In genomic region chr19:49690073-49690655, GRCh38 we compare ENCODE assay signal across 9 cellular contexts. TPM values are rescaled to one million over a fixed set of nuclear protein-coding genes. Genes with fewer than 3 reads are reported as not detected.
DNase-seq lines count a peak whose midpoint lies in the region; ATAC-seq, FAIRE-seq and TF ChIP-seq lines count a peak whose summit lies in the region.
"Had no signal": no experiment of that assay in that cellular context is flagged by ENCODE, and none has a peak within 500 bp of the region (broad histone marks: within the 10 kb centered on the region; RNA-seq: fewer than 3 reads in every experiment).

No MANE protein-coding gene starts in this region.

- H3K27me3 ChIP-seq in HepG2 (ENCODE audit: control insufficient read depth in 1 of 2, insufficient read depth in 2 of 2, low read length in 2 of 2) = no peaks in the 10 kb centered on the region
- no peaks in the 10 kb centered on the region for H3K27me3 ChIP-seq in small intestine (ENCODE audit: control insufficient read depth in 2 of 2, insufficient read depth in 2 of 2, low read length in 2 of 2)

- H3K36me3 ChIP-seq in HepG2 (replicated peaks in 1 of 2; ENCODE audit: control insufficient read depth in 1 of 2, insufficient read depth in 2 of 2, low read length in 2 of 2) = peaks cover 10 to 25% of the 10 kb centered on the region in 2 experiments
- H3K36me3 ChIP-seq in small intestine (ENCODE audit: control insufficient read depth in 2 of 2, insufficient read depth in 2 of 2, low read length in 2 of 2) = peaks cover 6 to 8% of the 10 kb centered on the region in 2 donors

- no peak overlapping the region for H2AFZ ChIP-seq in HepG2 (ENCODE audit: low read length)

- no peaks in the 10 kb centered on the region for H3K9me3 Mint-ChIP-seq in MCF 10A (ENCODE audit: unreplicated experiment)

- BruUV-seq in MCF 10A (replicated peaks; lab: Mats Ljungman, UMichigan) (no TSS peak), HepG2 (replicated peaks; lab: Mats Ljungman, UMichigan) (no TSS peak)

- no peak overlapping the region for H3K27ac Mint-ChIP-seq in MCF 10A (ENCODE audit: low read depth, unreplicated experiment)

- TF ChIP-seq POLR2A in HepG2 (IDR thresholded peaks at IDR 0.05; ENCODE audit: insufficient read depth in 1 of 2, low read depth in 2 of 2, low read length in 2 of 2) = no peak

- in situ Hi-C loops in HepG2 (cut with HindIII; ENCODE audit: extremely low pct_ligation_motif_present, low pct_unique_long_range_greater_than_20kb) = no loop called here

- 0 out of 2 replicates have a peak, but pooled peaks cover 2% of the 10 kb centered on the region for H4K20me1 ChIP-seq in HepG2 (ENCODE audit: insufficient read depth, low read length)

- peaks cover 14% of the 10 kb centered on the region for H3K4me1 Mint-ChIP-seq in MCF 10A (ENCODE audit: insufficient read depth, unreplicated experiment)

- no peaks in the 10 kb centered on the region for H3K79me2 ChIP-seq in HepG2 (ENCODE audit: insufficient read depth, low read length)

- H3K4me3 ChIP-seq in HepG2 (replicated peaks in 1 of 3; ENCODE audit: insufficient read depth in 1 of 3, low read depth in 2 of 3, low read length in 3 of 3) (no peak overlapping the region), small intestine (ENCODE audit: low read depth in 1 of 2, low read length in 2 of 2) (peak overlapping the region in 1 of 2 donors; percentile 34)

- H3K9me3 ChIP-seq in HepG2 (ENCODE audit: low read length) (no peaks in the 10 kb centered on the region), small intestine (ENCODE audit: control insufficient read depth, low read depth) (no peaks in the 10 kb centered on the region)

- H3K4me3 Mint-ChIP-seq in MCF 10A (ENCODE audit: unreplicated experiment) = peak overlapping the region; percentile 56

- POLR2A ChIA-PET in MCF 10A (lab: Yijun Ruan, JAX) (interaction anchor here (0.6 to 0.7 kb wide), 2 partner anchors 12 to 77 kb away, joined by 3 to 4 read pairs; no protein-coding TSS in a partner anchor), HepG2 (lab: Yijun Ruan, JAX) (no interaction called here)

- TF ChIP-seq EP300 in HepG2 (IDR thresholded peaks at IDR 0.05; ENCODE audit: low read depth in 2 of 2, low read length in 2 of 2) (no peak), HepG2 (CRISPR knock-in tag; IDR thresholded peaks at IDR 0.05; ENCODE audit: borderline replicate concordance) (no peak)

- TF ChIP-seq RAD21 in HepG2 (CRISPR knock-in tag; IDR thresholded peaks at IDR 0.05) = no peak

- H3K27me3 Mint-ChIP-seq in MCF 10A (ENCODE audit: insufficient read depth, unreplicated experiment) = no peaks in the 10 kb centered on the region

- TF ChIP-seq CTCF in MCF 10A (IDR thresholded peaks at IDR 0.05; ENCODE audit: unreplicated experiment) (no peak), HepG2 (CRISPR knock-in tag; IDR thresholded peaks at IDR 0.05) (no peak)

- no peak overlapping the region for H3K27ac ChIP-seq in HepG2 (ENCODE audit: extremely low read length, insufficient read depth, low read length)
- H3K27ac ChIP-seq in temporal lobe (ENCODE audit: low read depth, low read length) = peak overlapping the region; percentile 79
- peak overlapping the region in 1 of 2 donors; percentile 27 for H3K27ac ChIP-seq in small intestine (ENCODE audit: low read depth in 1 of 2, low read length in 1 of 2)

- intact Hi-C loops in MCF 10A (cut with micrococcal nuclease) (no loop called here), HepG2 (cut with micrococcal nuclease; ENCODE audit: unreplicated experiment) (no loop called here)

- WGBS in HepG2 (ENCODE audit: low lambda C conversion rate) = 96% methylated on average over 26 of the region's 39 CpGs
- 16 to 26% (median 18%) methylated on average over 32 to 39 of the region's 39 CpGs for WGBS in small intestine, 3 donors

- FAIRE-seq in HepG2 (lab: Jason Lieb, UNC) (no peak), small intestine (lab: Jason Lieb, UNC) (no peak)

- no peaks in the 10 kb centered on the region for H3K4me1 ChIP-seq in HepG2 (ENCODE audit: insufficient read depth, low read length)
- H3K4me1 ChIP-seq in small intestine (ENCODE audit: control insufficient read depth in 2 of 2, insufficient read depth in 1 of 2, low read depth in 1 of 2, low read length in 1 of 2) = peaks cover 0 to 5% of the 10 kb centered on the region in 2 donors

- CTCF ChIA-PET in MCF 10A (lab: Yijun Ruan, JAX) = no interaction called here
- CTCF ChIA-PET in HepG2 (lab: Yijun Ruan, JAX; ENCODE audit: low intra/inter-chr PET ratio, low total read pairs) = no interaction called here

- H3K9ac ChIP-seq in HepG2 (ENCODE audit: insufficient read depth, low read depth, low read length) = no peak overlapping the region

- peak in 2 of 3 experiments; percentile 59 to 74 for DNase-seq in NCI-H1417 (lab: John Stamatoyannopoulos, UW)
- no peak for DNase-seq in NCI-H1417 treated with DMSO at 0.1 percent for 48 hours (lab: John Stamatoyannopoulos, UW)
- DNase-seq in MCF 10A (ENCODE audit: unreplicated experiment) = no peak
- no peak for DNase-seq in HepG2 (ENCODE audit: low spot score)
- DNase-seq in small intestine = no peak
- DNase-seq: AML-193 had no signal

- peaks cover 38% of the 10 kb centered on the region for H3K36me3 Mint-ChIP-seq in MCF 10A (ENCODE audit: insufficient read depth, unreplicated experiment)

- ATAC-seq in HepG2 (no peak), HG03520 (IDR thresholded peaks at IDR 0.05; ENCODE audit: unreplicated experiment) (no peak), HG03432 (IDR thresholded peaks at IDR 0.05; ENCODE audit: unreplicated experiment) (no peak)

- H3K4me2 ChIP-seq in HepG2 (ENCODE audit: low read depth, low read length) = no peak overlapping the region

RNA-seq across cellular contexts. Expression of gene CPT1C, which starts 0.8 kb away (rescaled TPM):
- total RNA-seq in MCF 10A (2022) (not detected in 2 replicates), HepG2 (2016; rRNA removed; fragmentation: Illumina TruSeq; extraction: Trizol) (not detected in 2 replicates), temporal lobe (40.6 TPM)
- total RNA-seq in HepG2 (2016; cell fraction: cytosol; rRNA removed; fragmentation: Illumina TruSeq; extraction: Trizol; ENCODE audit: low read depth) = not detected in 2 replicates
- not detected in 2 replicates for total RNA-seq in HepG2 (2016; cell fraction: insoluble cytoplasmic fraction; rRNA removed; fragmentation: Illumina TruSeq; extraction: Trizol)
- not detected in 2 replicates for total RNA-seq in HepG2 (2016; cell fraction: membrane; rRNA removed; fragmentation: Illumina TruSeq; extraction: Trizol)
- not detected in 2 replicates for total RNA-seq in HepG2 (2016; cell fraction: nucleus; rRNA removed; fragmentation: Illumina TruSeq; extraction: Trizol)
- polyA plus RNA-seq in HepG2 (2011; rRNA removed) (0.07 and 0.18 TPM in 2 replicates), small intestine (1 to 10 TPM in 1 of 3 donors, not detected in 2; 4.5 TPM)
- polyA plus RNA-seq in HepG2 (2011; cell fraction: cytosol; rRNA removed) = 0.23 and 0.29 TPM in 2 replicates
- polyA plus RNA-seq in HepG2 (2011; cell fraction: nucleus; rRNA removed) = 0.37 and 0.47 TPM in 2 replicates
- 0.15 and 0.39 TPM in 2 replicates for polyA plus RNA-seq in HepG2 (2012)
- 0.17 TPM in 1 of 2 replicates, not detected in the other for polyA plus RNA-seq in HepG2 (2016; cell fraction: cytosol; fragmentation: Illumina TruSeq; extraction: Trizol; ENCODE audit: low read depth)
- not detected in 2 replicates for polyA plus RNA-seq in HepG2 (2016; cell fraction: insoluble cytoplasmic fraction; fragmentation: Illumina TruSeq; extraction: Trizol; ENCODE audit: low read depth)
- not detected in 2 replicates for polyA plus RNA-seq in HepG2 (2016; cell fraction: membrane; fragmentation: Illumina TruSeq; extraction: Trizol; ENCODE audit: low read depth)
- not detected in 2 replicates for polyA plus RNA-seq in HepG2 (2016; cell fraction: nucleus; fragmentation: Illumina TruSeq; extraction: Trizol; ENCODE audit: insufficient read depth, low read depth)
- 2.0 TPM in 1 of 2 replicates, not detected in the other for polyA minus RNA-seq in HepG2 (2011; rRNA and poly(A)+ RNA removed; ENCODE audit: low replicate concordance)
- not detected in 2 replicates for polyA minus RNA-seq in HepG2 (2011; cell fraction: cytosol; rRNA and poly(A)+ RNA removed)
- not detected in 2 replicates for polyA minus RNA-seq in HepG2 (2011; cell fraction: nucleus; rRNA and poly(A)+ RNA removed)

RNA-seq across cellular contexts. Expression of gene ADM5, which starts 0.8 kb away (rescaled TPM):
- 1.8 and 2.9 TPM in 2 replicates for total RNA-seq in MCF 10A (2022)
- 1.1 and 2.7 TPM in 2 replicates for total RNA-seq in HepG2 (2016; rRNA removed; fragmentation: Illumina TruSeq; extraction: Trizol)
- 0.40 and 0.71 TPM in 2 replicates for total RNA-seq in HepG2 (2016; cell fraction: cytosol; rRNA removed; fragmentation: Illumina TruSeq; extraction: Trizol; ENCODE audit: low read depth)
- 0.88 and 3.2 TPM in 2 replicates for total RNA-seq in HepG2 (2016; cell fraction: insoluble cytoplasmic fraction; rRNA removed; fragmentation: Illumina TruSeq; extraction: Trizol)
- 0.40 and 0.41 TPM in 2 replicates for total RNA-seq in HepG2 (2016; cell fraction: membrane; rRNA removed; fragmentation: Illumina TruSeq; extraction: Trizol)
- total RNA-seq in HepG2 (2016; cell fraction: nucleus; rRNA removed; fragmentation: Illumina TruSeq; extraction: Trizol) = 2.7 and 4.3 TPM in 2 replicates
- polyA plus RNA-seq in HepG2 (2011; rRNA removed) = 4.1 and 4.7 TPM in 2 replicates
- 0.71 and 1.3 TPM in 2 replicates for polyA plus RNA-seq in HepG2 (2011; cell fraction: cytosol; rRNA removed)
- polyA plus RNA-seq in HepG2 (2011; cell fraction: nucleus; rRNA removed) = 60.3 and 95.3 TPM in 2 replicates
- 1.6 and 2.8 TPM in 2 replicates for polyA plus RNA-seq in HepG2 (2012)
- polyA plus RNA-seq in HepG2 (2016; cell fraction: cytosol; fragmentation: Illumina TruSeq; extraction: Trizol; ENCODE audit: low read depth) = 0.72 and 0.75 TPM in 2 replicates
- polyA plus RNA-seq in HepG2 (2016; cell fraction: insoluble cytoplasmic fraction; fragmentation: Illumina TruSeq; extraction: Trizol; ENCODE audit: low read depth) = 0.62 and 0.95 TPM in 2 replicates
- 0.78 and 1.1 TPM in 2 replicates for polyA plus RNA-seq in HepG2 (2016; cell fraction: membrane; fragmentation: Illumina TruSeq; extraction: Trizol; ENCODE audit: low read depth)
- polyA plus RNA-seq in HepG2 (2016; cell fraction: nucleus; fragmentation: Illumina TruSeq; extraction: Trizol; ENCODE audit: insufficient read depth, low read depth) = 13.9 and 14.8 TPM in 2 replicates
- polyA minus RNA-seq in HepG2 (2011; rRNA and poly(A)+ RNA removed; ENCODE audit: low replicate concordance) = 3.2 and 4.3 TPM in 2 replicates
- polyA minus RNA-seq in HepG2 (2011; cell fraction: cytosol; rRNA and poly(A)+ RNA removed) = not detected in 2 replicates
- polyA minus RNA-seq in HepG2 (2011; cell fraction: nucleus; rRNA and poly(A)+ RNA removed) = 6.6 and 10.9 TPM in 2 replicates
- total RNA-seq in temporal lobe = 0.49 TPM
- 1 to 10 TPM in 1 of 3 donors, under 1 TPM in 1, not detected in 1; 0.27 to 2.7 TPM for polyA plus RNA-seq in small intestine

RNA-seq across cellular contexts. Expression of gene PRMT1, which starts 13.1 kb away (rescaled TPM):
- 236 and 304 TPM in 2 replicates for total RNA-seq in MCF 10A (2022)
- 324 and 372 TPM in 2 replicates for total RNA-seq in HepG2 (2016; rRNA removed; fragmentation: Illumina TruSeq; extraction: Trizol)
- 103 and 108 TPM in 2 replicates for total RNA-seq in HepG2 (2016; cell fraction: cytosol; rRNA removed; fragmentation: Illumina TruSeq; extraction: Trizol; ENCODE audit: low read depth)
- 334 and 405 TPM in 2 replicates for total RNA-seq in HepG2 (2016; cell fraction: insoluble cytoplasmic fraction; rRNA removed; fragmentation: Illumina TruSeq; extraction: Trizol)
- 115 and 120 TPM in 2 replicates for total RNA-seq in HepG2 (2016; cell fraction: membrane; rRNA removed; fragmentation: Illumina TruSeq; extraction: Trizol)
- total RNA-seq in HepG2 (2016; cell fraction: nucleus; rRNA removed; fragmentation: Illumina TruSeq; extraction: Trizol) = 123 and 139 TPM in 2 replicates
- polyA plus RNA-seq in HepG2 (2011; rRNA removed) = 374 and 400 TPM in 2 replicates
- 396 and 593 TPM in 2 replicates for polyA plus RNA-seq in HepG2 (2011; cell fraction: cytosol; rRNA removed)
- 354 and 430 TPM in 2 replicates for polyA plus RNA-seq in HepG2 (2011; cell fraction: nucleus; rRNA removed)
- polyA plus RNA-seq in HepG2 (2012) = 181 and 214 TPM in 2 replicates
- 80.1 and 82.6 TPM in 2 replicates for polyA plus RNA-seq in HepG2 (2016; cell fraction: cytosol; fragmentation: Illumina TruSeq; extraction: Trizol; ENCODE audit: low read depth)
- polyA plus RNA-seq in HepG2 (2016; cell fraction: insoluble cytoplasmic fraction; fragmentation: Illumina TruSeq; extraction: Trizol; ENCODE audit: low read depth) = 379 and 381 TPM in 2 replicates
- polyA plus RNA-seq in HepG2 (2016; cell fraction: membrane; fragmentation: Illumina TruSeq; extraction: Trizol; ENCODE audit: low read depth) = 86.8 and 91.7 TPM in 2 replicates
- 224 and 236 TPM in 2 replicates for polyA plus RNA-seq in HepG2 (2016; cell fraction: nucleus; fragmentation: Illumina TruSeq; extraction: Trizol; ENCODE audit: insufficient read depth, low read depth)
- 504 and 617 TPM in 2 replicates for polyA minus RNA-seq in HepG2 (2011; rRNA and poly(A)+ RNA removed; ENCODE audit: low replicate concordance)
- 158 and 170 TPM in 2 replicates for polyA minus RNA-seq in HepG2 (2011; cell fraction: cytosol; rRNA and poly(A)+ RNA removed)
- 133 and 141 TPM in 2 replicates for polyA minus RNA-seq in HepG2 (2011; cell fraction: nucleus; rRNA and poly(A)+ RNA removed)
- 160 TPM for total RNA-seq in temporal lobe
- polyA plus RNA-seq in small intestine = 100 to 1,000 TPM in 1 of 3 donors, 10 to 100 TPM in 2; 56.8 to 194 (median 86.7) TPM

RNA-seq across cellular contexts. Expression of gene BCL2L12, which starts 24.4 kb away (rescaled TPM):
- total RNA-seq in MCF 10A (2022) (29.4 and 36.0 TPM in 2 replicates), HepG2 (2016; rRNA removed; fragmentation: Illumina TruSeq; extraction: Trizol) (32.6 and 40.8 TPM in 2 replicates), temporal lobe (0.25 TPM)
- 40.5 and 48.9 TPM in 2 replicates for total RNA-seq in HepG2 (2016; cell fraction: cytosol; rRNA removed; fragmentation: Illumina TruSeq; extraction: Trizol; ENCODE audit: low read depth)
- total RNA-seq in HepG2 (2016; cell fraction: insoluble cytoplasmic fraction; rRNA removed; fragmentation: Illumina TruSeq; extraction: Trizol) = 24.9 and 37.3 TPM in 2 replicates
- 43.5 and 49.7 TPM in 2 replicates for total RNA-seq in HepG2 (2016; cell fraction: membrane; rRNA removed; fragmentation: Illumina TruSeq; extraction: Trizol)
- 21.3 and 23.0 TPM in 2 replicates for total RNA-seq in HepG2 (2016; cell fraction: nucleus; rRNA removed; fragmentation: Illumina TruSeq; extraction: Trizol)
- polyA plus RNA-seq in HepG2 (2011; rRNA removed) (25.9 and 26.8 TPM in 2 replicates), small intestine (10 to 100 TPM; 11.2 to 36.6 (median 14.1) TPM)
- 15.4 and 32.6 TPM in 2 replicates for polyA plus RNA-seq in HepG2 (2011; cell fraction: cytosol; rRNA removed)
- 36.4 and 36.7 TPM in 2 replicates for polyA plus RNA-seq in HepG2 (2011; cell fraction: nucleus; rRNA removed)
- polyA plus RNA-seq in HepG2 (2012) = 18.1 and 30.0 TPM in 2 replicates
- 55.6 and 70.4 TPM in 2 replicates for polyA plus RNA-seq in HepG2 (2016; cell fraction: cytosol; fragmentation: Illumina TruSeq; extraction: Trizol; ENCODE audit: low read depth)
- polyA plus RNA-seq in HepG2 (2016; cell fraction: insoluble cytoplasmic fraction; fragmentation: Illumina TruSeq; extraction: Trizol; ENCODE audit: low read depth) = 42.1 and 43.5 TPM in 2 replicates
- 55.2 and 64.2 TPM in 2 replicates for polyA plus RNA-seq in HepG2 (2016; cell fraction: membrane; fragmentation: Illumina TruSeq; extraction: Trizol; ENCODE audit: low read depth)
- 55.4 and 61.4 TPM in 2 replicates for polyA plus RNA-seq in HepG2 (2016; cell fraction: nucleus; fragmentation: Illumina TruSeq; extraction: Trizol; ENCODE audit: insufficient read depth, low read depth)
- polyA minus RNA-seq in HepG2 (2011; rRNA and poly(A)+ RNA removed; ENCODE audit: low replicate concordance) = 13.7 and 25.5 TPM in 2 replicates
- polyA minus RNA-seq in HepG2 (2011; cell fraction: cytosol; rRNA and poly(A)+ RNA removed) = 6.4 and 11.1 TPM in 2 replicates
- 4.2 and 9.6 TPM in 2 replicates for polyA minus RNA-seq in HepG2 (2011; cell fraction: nucleus; rRNA and poly(A)+ RNA removed)

RNA-seq across cellular contexts. Expression of gene IRF3, which starts 24.5 kb away (rescaled TPM):
- total RNA-seq in MCF 10A (2022) (65.6 and 82.2 TPM in 2 replicates), HepG2 (2016; rRNA removed; fragmentation: Illumina TruSeq; extraction: Trizol) (61.0 and 65.5 TPM in 2 replicates), temporal lobe (13.8 TPM)
- total RNA-seq in HepG2 (2016; cell fraction: cytosol; rRNA removed; fragmentation: Illumina TruSeq; extraction: Trizol; ENCODE audit: low read depth) = 23.6 and 23.7 TPM in 2 replicates
- 50.6 and 64.5 TPM in 2 replicates for total RNA-seq in HepG2 (2016; cell fraction: insoluble cytoplasmic fraction; rRNA removed; fragmentation: Illumina TruSeq; extraction: Trizol)
- total RNA-seq in HepG2 (2016; cell fraction: membrane; rRNA removed; fragmentation: Illumina TruSeq; extraction: Trizol) = 26.7 and 37.0 TPM in 2 replicates
- 30.2 and 40.5 TPM in 2 replicates for total RNA-seq in HepG2 (2016; cell fraction: nucleus; rRNA removed; fragmentation: Illumina TruSeq; extraction: Trizol)
- polyA plus RNA-seq in HepG2 (2011; rRNA removed) (61.9 and 66.2 TPM in 2 replicates), small intestine (100 to 1,000 TPM in 2 of 3 donors, 10 to 100 TPM in 1; 98.4 to 255 (median 139) TPM)
- polyA plus RNA-seq in HepG2 (2011; cell fraction: cytosol; rRNA removed) = 40.1 and 60.0 TPM in 2 replicates
- polyA plus RNA-seq in HepG2 (2011; cell fraction: nucleus; rRNA removed) = 110 and 114 TPM in 2 replicates
- 49.4 and 77.2 TPM in 2 replicates for polyA plus RNA-seq in HepG2 (2012)
- 17.9 and 23.0 TPM in 2 replicates for polyA plus RNA-seq in HepG2 (2016; cell fraction: cytosol; fragmentation: Illumina TruSeq; extraction: Trizol; ENCODE audit: low read depth)
- polyA plus RNA-seq in HepG2 (2016; cell fraction: insoluble cytoplasmic fraction; fragmentation: Illumina TruSeq; extraction: Trizol; ENCODE audit: low read depth) = 44.7 and 50.0 TPM in 2 replicates
- polyA plus RNA-seq in HepG2 (2016; cell fraction: membrane; fragmentation: Illumina TruSeq; extraction: Trizol; ENCODE audit: low read depth) = 26.1 and 33.5 TPM in 2 replicates
- polyA plus RNA-seq in HepG2 (2016; cell fraction: nucleus; fragmentation: Illumina TruSeq; extraction: Trizol; ENCODE audit: insufficient read depth, low read depth) = 89.5 and 108 TPM in 2 replicates
- 34.8 and 80.6 TPM in 2 replicates for polyA minus RNA-seq in HepG2 (2011; rRNA and poly(A)+ RNA removed; ENCODE audit: low replicate concordance)
- polyA minus RNA-seq in HepG2 (2011; cell fraction: cytosol; rRNA and poly(A)+ RNA removed) = 26.6 and 26.9 TPM in 2 replicates
- 7.9 and 16.9 TPM in 2 replicates for polyA minus RNA-seq in HepG2 (2011; cell fraction: nucleus; rRNA and poly(A)+ RNA removed)

Comparison
In these comparisons a context has a peak if more than half of its experiments do, and no peak if none do; other contexts are left out.
1. DNase-seq: peak in NCI-H1417 (2 of 3); none in NCI-H1417 treated with DMSO at 0.1 percent for 48 hours (single experiment), MCF 10A (single experiment), HepG2 (single experiment) and small intestine (single experiment).
2. RNA of gene CPT1C, which starts 0.8 kb away (total RNA-seq): 40.6 TPM in temporal lobe (single experiment); not detected in MCF 10A and not detected in HepG2; every median in the first group is over 10 times any median in the second.